In the genomic region with DNA sequence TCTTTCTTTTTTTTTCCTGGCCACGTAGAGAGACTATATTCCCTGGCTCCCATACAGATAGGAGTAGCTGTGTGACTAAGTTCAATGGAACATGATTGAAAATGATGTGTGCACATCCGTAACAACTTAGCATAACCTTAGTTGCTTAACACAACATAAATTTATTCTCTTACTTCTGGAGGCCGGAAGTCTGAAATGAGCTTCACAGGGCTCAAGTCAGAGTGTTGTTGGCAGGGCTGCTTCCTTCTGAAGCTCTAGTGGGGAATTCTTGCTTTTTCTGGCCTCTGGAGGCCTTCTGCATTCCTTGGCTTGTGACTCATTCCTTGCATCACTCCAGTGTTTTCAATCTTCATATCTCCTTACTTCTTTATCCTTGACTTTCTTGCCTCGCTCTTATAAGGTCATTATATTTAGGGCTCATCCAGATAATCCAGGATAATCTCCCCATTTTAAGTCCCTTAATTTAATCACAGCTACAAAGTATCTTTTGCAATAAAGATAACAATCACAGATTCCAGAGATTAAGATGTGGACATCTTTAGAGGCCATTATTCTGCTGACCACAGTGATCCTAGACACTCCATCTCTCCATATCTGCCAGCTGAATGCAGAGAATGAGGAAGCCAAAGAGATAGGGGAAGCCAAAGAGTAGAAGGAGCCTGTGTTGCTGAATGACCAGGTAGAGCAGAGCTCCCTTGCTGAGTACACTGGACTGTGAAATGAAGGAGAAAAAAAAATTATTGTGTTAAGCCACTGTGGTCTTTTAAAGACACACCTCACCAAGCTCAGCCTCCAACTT, we compare ENCODE assay signal across 1 cellular context.
A peak's percentile ranks its signal among the peaks of the same experiment; 100 is the strongest.
TF ChIP-seq lines count a peak whose summit lies in the region.

No MANE protein-coding gene starts in this region.

TF ChIP-seq in endothelial cell of umbilical vein, 7 proteins besides CTCF, POLR2A, EP300 and RAD21:
- TF ChIP-seq MYC (IDR thresholded peaks at IDR 0.05; ENCODE audit: low read depth, low read length) (no peak), GATA2 (IDR thresholded peaks at IDR 0.05; ENCODE audit: insufficient read depth, insufficient read length, low read depth, low read length) (peak; percentile 69), FOS (IDR thresholded peaks at IDR 0.05; ENCODE audit: borderline replicate concordance, insufficient read depth, low read length) (peak; percentile 94), JUN (IDR thresholded peaks at IDR 0.05; ENCODE audit: borderline replicate concordance, insufficient read depth, insufficient read length, low read depth) (peak; percentile 80), POLR2AphosphoS5 (IDR thresholded peaks at IDR 0.05; ENCODE audit: insufficient read depth, low read depth, low read length) (peak; percentile 88)
TF ChIP-seq in endothelial cell of umbilical vein: peak in this region for 4.
